8 cellular contexts compared by ENCODE assay signal in genomic region chr12:46370792-46371717, GRCh38. TPM values are rescaled to one million over a fixed set of nuclear protein-coding genes. Genes with fewer than 3 reads are reported as not detected.
DNase-seq lines count a peak whose midpoint lies in the region; TF ChIP-seq lines count a peak whose summit lies in the region.

No MANE protein-coding gene starts in this region.

- H3K23ac ChIP-seq in neuronal stem cell (ENCODE audit: low read depth, low read length, poor library complexity): peak overlapping the region; percentile 100

- H3K9ac ChIP-seq in ES-I3 (ENCODE audit: low read depth, low read length) (peak overlapping the region; percentile 75), neuronal stem cell (ENCODE audit: low read depth, low read length, poor library complexity) (peak overlapping the region; percentile 98)

- H3K4ac ChIP-seq in neuronal stem cell (ENCODE audit: low read length): peak overlapping the region; percentile 86

- TF ChIP-seq CTCF in LNCaP clone FGC (IDR thresholded peaks at IDR 0.05; ENCODE audit: control insufficient read depth, extremely low read depth, insufficient read depth): peak; percentile 27; the same call in 1 of the 2 replicates

- peak overlapping the region; percentile 90 for H3K27ac ChIP-seq in neuronal stem cell (replicated peaks; ENCODE audit: low read length)
- peak overlapping the region; percentile 96 for H3K27ac ChIP-seq in substantia nigra (ENCODE audit: low read depth, low read length, poor library complexity, severe bottlenecking)

- H3K27me3 ChIP-seq in neuronal stem cell (ENCODE audit: control insufficient read depth in 3 of 3, insufficient read depth in 3 of 3, low read depth in 1 of 3, low read length in 3 of 3): peaks cover 0 to 17% (median 0%) of the 10 kb centered on the region in 3 experiments

- H2BK5ac ChIP-seq in neuronal stem cell (ENCODE audit: low read length): peak overlapping the region; percentile 69

- peak overlapping the region; percentile 73 for H2BK120ac ChIP-seq in neuronal stem cell (ENCODE audit: low read depth, low read length)

- H2BK12ac ChIP-seq in neuronal stem cell (ENCODE audit: low read length): no peak overlapping the region

- peak overlapping the region; percentile 56 for H3K4me2 ChIP-seq in neuronal stem cell (ENCODE audit: insufficient read depth, low read length, poor library complexity, severe bottlenecking)

- peak overlapping the region; percentile 88 for H2AFZ ChIP-seq in neuronal stem cell (ENCODE audit: low read length)

- H3K14ac ChIP-seq in neuronal stem cell (ENCODE audit: low read length): no peak overlapping the region

- H4K8ac ChIP-seq in neuronal stem cell (ENCODE audit: low read depth, low read length): no peak overlapping the region

- H3K36me3 ChIP-seq in ES-I3 (ENCODE audit: insufficient read depth, low read length): peaks cover 47% of the 10 kb centered on the region
- H3K36me3 ChIP-seq in neuronal stem cell (replicated peaks in 1 of 2; ENCODE audit: control insufficient read depth in 2 of 2, insufficient read depth in 2 of 2, low read length in 2 of 2): peaks cover 19 to 51% of the 10 kb centered on the region in 2 donors

- peak overlapping the region; percentile 99 for H3K18ac ChIP-seq in neuronal stem cell (ENCODE audit: low read length)

- DNase-seq in H4 (ENCODE audit: low spot score): peak; percentile 85
- DNase-seq in LNCaP clone FGC (ENCODE audit: low read depth): no peak
- peak; percentile 65 for DNase-seq in SHP77 treated with DMSO at 0.1 percent for 48 hours (lab: John Stamatoyannopoulos, UW)
- peak; percentile 91 for DNase-seq in activated gamma-delta T cell treated with anti-CD3 and anti-CD28 coated beads, Interleukin-2, amount 50 U/mL, for 16 hours (ENCODE audit: low read depth)
- peak; percentile 88 for DNase-seq in foreskin melanocyte
- DNase-seq in neuronal stem cell (ENCODE audit: low spot score): peak; percentile 91
- peak; percentile 28 to 96 (median 87) for DNase-seq in substantia nigra (lab: John Stamatoyannopoulos, UW)

- WGBS in neuronal stem cell (ENCODE audit: extremely low coverage in 2 of 2, insufficient read length in 2 of 2, insufficient replicate concordance in 1 of 2), 2 donors: no CpG with 5 or more reads among the region's 54 CpGs

- H3K9me3 ChIP-seq in ES-I3 (ENCODE audit: control insufficient read depth, insufficient read depth, low read length) (no peaks in the 10 kb centered on the region), neuronal stem cell (replicated peaks in 1 of 2; ENCODE audit: control insufficient read depth in 2 of 2, insufficient read depth in 1 of 2, low read depth in 1 of 2, low read length in 2 of 2) (no peaks in the 10 kb centered on the region)

- peak overlapping the region; percentile 49 for H2AK5ac ChIP-seq in neuronal stem cell (ENCODE audit: low read depth, low read length)

- H3K4me1 ChIP-seq in ES-I3 (ENCODE audit: insufficient read depth, low read length) (peaks cover 10% of the 10 kb centered on the region; the same call in 1 of the 2 replicates), neuronal stem cell (ENCODE audit: control insufficient read depth in 2 of 2, insufficient read depth in 1 of 2, low read depth in 1 of 2, low read length in 2 of 2) (peaks cover 4 to 8% of the 10 kb centered on the region in 2 donors)

- no peak overlapping the region for H4K91ac ChIP-seq in neuronal stem cell (ENCODE audit: low read depth, low read length, poor library complexity)

- H3K79me1 ChIP-seq in neuronal stem cell (ENCODE audit: low read depth, low read length): peaks cover 3% of the 10 kb centered on the region

- no peak overlapping the region for H2BK15ac ChIP-seq in neuronal stem cell (ENCODE audit: low read length)

- H3K4me3 ChIP-seq in LNCaP clone FGC (ENCODE audit: low read depth, low read length) (peak overlapping the region; percentile 74), neuronal stem cell (ENCODE audit: low read length in 2 of 2) (peak overlapping the region; percentile 85 to 86)

RNA-seq across cellular contexts. Expression of gene SLC38A2, which starts 1.5 kb away (rescaled TPM):
- total RNA-seq in H4 (2014; rRNA removed; shearing (Covaris generic)): 203 and 263 TPM in 2 replicates
- 168 TPM for polyA plus RNA-seq in neuronal stem cell (2013, experiment 1 of 2)
- polyA plus RNA-seq in neuronal stem cell (2013, experiment 2 of 2): 171 TPM
